Comparison of ENCODE assay signal across 8 cellular contexts in genomic region chr3:182981038-182981380, GRCh38. TPM values are rescaled to one million over a fixed set of nuclear protein-coding genes. Genes with fewer than 3 reads are reported as not detected.
A peak's percentile ranks its signal among the peaks of the same experiment; 100 is the strongest.
DNase-seq lines count a peak whose midpoint lies in the region; ATAC-seq, FAIRE-seq and TF ChIP-seq lines count a peak whose summit lies in the region.

No MANE protein-coding gene starts in this region.

- no peaks in the 10 kb centered on the region for H3K9me3 Mint-ChIP-seq in activated naive CD4-positive, alpha-beta T cell treated with anti-CD3 and anti-CD28 coated beads, Interleukin-2, amount 50 U/mL, for 24 hours
- H3K9me3 Mint-ChIP-seq in mesothelial cell of epicardium: no peaks in the 10 kb centered on the region

- no peak overlapping the region for H3K27ac ChIP-seq in aorta (ENCODE audit: low read depth in 1 of 2, low read length in 2 of 2)

- H3K4me3 ChIP-seq in bronchial epithelial cell (ENCODE audit: low read depth, low read length): peak overlapping the region; percentile 68
- peak overlapping the region; percentile 98 to 100 for H3K4me3 ChIP-seq in aorta (ENCODE audit: low read length in 2 of 2)

- peak overlapping the region; percentile 87 for H3K27ac Mint-ChIP-seq in activated naive CD4-positive, alpha-beta T cell treated with anti-CD3 and anti-CD28 coated beads, Interleukin-2, amount 50 U/mL, for 24 hours
- peak overlapping the region; percentile 67 for H3K27ac Mint-ChIP-seq in mesothelial cell of epicardium

- no peak for FAIRE-seq in bronchial epithelial cell (lab: Jason Lieb, UNC)

- H3K4me1 Mint-ChIP-seq in activated naive CD4-positive, alpha-beta T cell treated with anti-CD3 and anti-CD28 coated beads, Interleukin-2, amount 50 U/mL, for 24 hours: peaks cover 36% of the 10 kb centered on the region
- H3K4me1 Mint-ChIP-seq in mesothelial cell of epicardium: peaks cover 19% of the 10 kb centered on the region

- peaks cover 0 to 4% of the 10 kb centered on the region in 2 donors for H3K4me1 ChIP-seq in aorta (ENCODE audit: control insufficient read depth in 1 of 2, insufficient read depth in 2 of 2, low read length in 2 of 2)

- no peak for TF ChIP-seq CTCF in bronchial epithelial cell (IDR thresholded peaks at IDR 0.05; ENCODE audit: insufficient read depth, low read length, severe bottlenecking)
- no peak for TF ChIP-seq CTCF in mesothelial cell of epicardium (IDR thresholded peaks at IDR 0.05; ENCODE audit: unreplicated experiment)

- H3K4me3 Mint-ChIP-seq in activated naive CD4-positive, alpha-beta T cell treated with anti-CD3 and anti-CD28 coated beads, Interleukin-2, amount 50 U/mL, for 24 hours: peak overlapping the region; percentile 84
- peak overlapping the region; percentile 71 for H3K4me3 Mint-ChIP-seq in mesothelial cell of epicardium

- WGBS in aorta, 2 donors: 63 to 67% methylated on average over 10 of the region's 10 CpGs

- intact Hi-C loops in aorta (cut with DNase I): no loop called here

- H3K27me3 ChIP-seq in bronchial epithelial cell (ENCODE audit: control insufficient read depth, insufficient read depth, low read length) (no peaks in the 10 kb centered on the region), aorta (ENCODE audit: control insufficient read depth in 1 of 2, insufficient read depth in 2 of 2, low read length in 1 of 2) (no peaks in the 10 kb centered on the region)

- H3K36me3 ChIP-seq in bronchial epithelial cell (ENCODE audit: control insufficient read depth, insufficient read depth, low read length) (no peaks in the 10 kb centered on the region), aorta (ENCODE audit: control insufficient read depth in 1 of 2, insufficient read depth in 2 of 2, low read length in 1 of 2) (no peaks in the 10 kb centered on the region)

- no peak for DNase-seq in activated naive CD4-positive, alpha-beta T cell (lab: John Stamatoyannopoulos, UW)
- no peak for DNase-seq in bronchial epithelial cell (ENCODE audit: low read depth)
- no peak for DNase-seq in mesothelial cell of epicardium (ENCODE audit: low spot score in 2 of 2, unreplicated experiment in 2 of 2)
- DNase-seq in aorta: no peak
- no peak for DNase-seq in 8988T
- DNase-seq in stimulated activated CD4-positive, alpha-beta T cell treated with anti-CD3 and anti-CD28 coated beads, Interleukin-4, amount 100 ng/mL, for 24 hours: no peak

- H3K9me3 ChIP-seq in aorta (ENCODE audit: control insufficient read depth, low read length): no peaks in the 10 kb centered on the region

- H3K27me3 Mint-ChIP-seq in activated naive CD4-positive, alpha-beta T cell treated with anti-CD3 and anti-CD28 coated beads, Interleukin-2, amount 50 U/mL, for 24 hours: no peaks in the 10 kb centered on the region
- H3K27me3 Mint-ChIP-seq in mesothelial cell of epicardium (ENCODE audit: low read depth): no peaks in the 10 kb centered on the region

- no peak for ATAC-seq in aorta (ENCODE audit: low FRiP score)
- ATAC-seq in activated CD4-positive, CD25-positive, alpha-beta regulatory T cell treated with anti-CD3 and anti-CD28 coated beads, Interleukin-2, amount 50 U/mL, for 24 hours: no peak

- no peaks in the 10 kb centered on the region for H3K36me3 Mint-ChIP-seq in activated naive CD4-positive, alpha-beta T cell treated with anti-CD3 and anti-CD28 coated beads, Interleukin-2, amount 50 U/mL, for 24 hours
- no peaks in the 10 kb centered on the region for H3K36me3 Mint-ChIP-seq in mesothelial cell of epicardium

RNA-seq across cellular contexts. Expression of gene DCUN1D1, which starts 0.7 kb away (rescaled TPM):
- total RNA-seq in bronchial epithelial cell (26.1 and 34.7 TPM in 2 replicates), mesothelial cell of epicardium (50.7 to 53.8 TPM (median 52.9 TPM) in 3 replicates), aorta (10 to 100 TPM; 36.7 to 48.3 TPM)
- 10 to 100 TPM; 12.1 to 14.1 TPM for polyA plus RNA-seq in aorta
